Comparison of ENCODE assay signal across 1 cellular context in genomic region chr4:99088485-99089365, GRCh38.
TF ChIP-seq lines count a peak whose summit lies in the region.

Gene ADH5 (minus strand): TSS chr4:99088788. CDS start chr4:99088700, 88 bp downstream.

TF ChIP-seq in HepG2, 621 proteins besides CTCF, POLR2A, EP300 and RAD21 (continued from another document and continues in another):
- TF ChIP-seq PRDM15 (CRISPR knock-in tag; IDR thresholded peaks at IDR 0.05) (no peak), ZNF530 (CRISPR knock-in tag; IDR thresholded peaks at IDR 0.05; ENCODE audit: low read depth) (no peak), RNF219 (CRISPR knock-in tag; IDR thresholded peaks at IDR 0.05) (0 out of 2 replicates have a peak, but pooled peaks have one; percentile 51), ZSCAN22 (CRISPR knock-in tag; IDR thresholded peaks at IDR 0.05) (0 out of 2 replicates have a peak, but pooled peaks have one; percentile 66), ZNF709 (CRISPR knock-in tag; IDR thresholded peaks at IDR 0.05) (no peak), ZC3H13 (CRISPR knock-in tag; IDR thresholded peaks at IDR 0.05) (peak; percentile 56; the same call in 1 of the 2 replicates), BRD4 (CRISPR knock-in tag; IDR thresholded peaks at IDR 0.05) (peak; percentile 86), MED1 (CRISPR knock-in tag; IDR thresholded peaks at IDR 0.05) (peak; percentile 61), ZNF558 (CRISPR knock-in tag; IDR thresholded peaks at IDR 0.05; ENCODE audit: borderline replicate concordance) (peak; percentile 96), GATAD1 (CRISPR knock-in tag; IDR thresholded peaks at IDR 0.05) (peak; percentile 79), LRRFIP1 (CRISPR knock-in tag; conservative IDR thresholded peaks at IDR 0.05) (no peak), HNF1A (IDR thresholded peaks at IDR 0.05; ENCODE audit: low read depth) (0 out of 2 replicates have a peak, but pooled peaks have one; percentile 20), HNF1A (CRISPR knock-in tag; IDR thresholded peaks at IDR 0.05; ENCODE audit: borderline replicate concordance) (peak; percentile 60; the same call in 1 of the 2 replicates), ZBTB40 (IDR thresholded peaks at IDR 0.05) (no peak), ZBTB40 (CRISPR knock-in tag; IDR thresholded peaks at IDR 0.05) (peak; percentile 32), ZNF564 (CRISPR knock-in tag; IDR thresholded peaks at IDR 0.05) (0 out of 2 replicates have a peak, but pooled peaks have one; percentile 53), HOMEZ (CRISPR knock-in tag; IDR thresholded peaks at IDR 0.05; ENCODE audit: low read depth) (peak; percentile 16; the same call in 1 of the 2 replicates), HNF4G (IDR thresholded peaks at IDR 0.05; ENCODE audit: borderline replicate concordance, low read depth, low read length) (no peak), HNF4G (CRISPR knock-in tag; IDR thresholded peaks at IDR 0.05; ENCODE audit: borderline replicate concordance, low read depth) (peak; percentile 65; the same call in 1 of the 2 replicates), GTF2F1 (IDR thresholded peaks at IDR 0.05; ENCODE audit: low read length) (no peak), KLF9 (CRISPR knock-in tag; IDR thresholded peaks at IDR 0.05; ENCODE audit: low read depth) (no peak; the same call in 1 of the 2 replicates), CREBL2 (CRISPR knock-in tag; IDR thresholded peaks at IDR 0.05; ENCODE audit: borderline replicate concordance) (0 out of 2 replicates have a peak, but pooled peaks have one; percentile 33), PAF1 (CRISPR knock-in tag; IDR thresholded peaks at IDR 0.05) (no peak), ZNF432 (CRISPR knock-in tag; IDR thresholded peaks at IDR 0.05; ENCODE audit: borderline replicate concordance) (peak; percentile 49; the same call in 1 of the 2 replicates), ZBTB43 (CRISPR knock-in tag; conservative IDR thresholded peaks at IDR 0.05) (0 out of 2 replicates have a peak, but pooled peaks have one; percentile 24), KMT2A (CRISPR knock-in tag; IDR thresholded peaks at IDR 0.05) (peak; percentile 48), YY1 (IDR thresholded peaks at IDR 0.05; ENCODE audit: insufficient read depth, insufficient replicate concordance, low read depth, low read length) (peak; percentile 92), SRF (IDR thresholded peaks at IDR 0.05; ENCODE audit: low read depth, low read length) (no peak)
